1 cellular context compared by ENCODE assay signal in genomic region chr18:1244397-1245122, GRCh38.
TF ChIP-seq lines count a peak whose summit lies in the region.

No MANE protein-coding gene starts in this region.

TF ChIP-seq in K562, 482 proteins besides CTCF, POLR2A, EP300 and RAD21 (continued from another document):
- no peak for TF ChIP-seq PRDM10 (IDR thresholded peaks at IDR 0.05; ENCODE audit: partially characterized antibody)
- TF ChIP-seq SPI1 (IDR thresholded peaks at IDR 0.05; ENCODE audit: borderline replicate concordance, low read depth, low read length): peak; percentile 92
- no peak for TF ChIP-seq DDX20 (tag; IDR thresholded peaks at IDR 0.05; ENCODE audit: low read depth)
- TF ChIP-seq ZNF668 (CRISPR knock-in tag; IDR thresholded peaks at IDR 0.05): no peak
TF ChIP-seq in K562: peak in this region for 3.
